Comparison of ENCODE assay signal across 1 cellular context in genomic region chr20:18588554-18589043, GRCh38.
TF ChIP-seq lines count a peak whose summit lies in the region.

No MANE protein-coding gene starts in this region.

TF ChIP-seq in K562, 482 proteins besides CTCF, POLR2A, EP300 and RAD21 (continued from another document):
- TF ChIP-seq CUX1 (CRISPR knock-in tag; IDR thresholded peaks at IDR 0.05) (no peak), MAFG (tag; conservative IDR thresholded peaks at IDR 0.05) (no peak), STAG1 (CRISPR knock-in tag; IDR thresholded peaks at IDR 0.05; ENCODE audit: borderline replicate concordance) (no peak), TEAD4 (IDR thresholded peaks at IDR 0.05; ENCODE audit: low read length) (no peak), TEAD4 (CRISPR knock-in tag; IDR thresholded peaks at IDR 0.05; ENCODE audit: borderline replicate concordance) (no peak), ELF2 (CRISPR knock-in tag; IDR thresholded peaks at IDR 0.05) (no peak), MEIS2 (IDR thresholded peaks at IDR 0.05; ENCODE audit: partially characterized antibody) (peak; percentile 64), MYNN (IDR thresholded peaks at IDR 0.05) (no peak), MYNN (CRISPR knock-in tag; IDR thresholded peaks at IDR 0.05) (no peak), ZBTB7A (IDR thresholded peaks at IDR 0.05; ENCODE audit: borderline replicate concordance, control insufficient read depth, low read depth, low read length) (peak; percentile 25; the same call in 1 of the 2 replicates), MAFK (IDR thresholded peaks at IDR 0.05; ENCODE audit: low read length) (no peak), E2F1 (CRISPR knock-in tag; IDR thresholded peaks at IDR 0.05) (no peak), DMBX1 (CRISPR knock-in tag; IDR thresholded peaks at IDR 0.05; ENCODE audit: borderline replicate concordance) (no peak), MTF1 (CRISPR knock-in tag; IDR thresholded peaks at IDR 0.05; ENCODE audit: borderline replicate concordance) (no peak), KLF6 (CRISPR knock-in tag; IDR thresholded peaks at IDR 0.05; ENCODE audit: borderline replicate concordance) (no peak), ILF3 (IDR thresholded peaks at IDR 0.05; ENCODE audit: borderline replicate concordance) (no peak), NR2C2 (CRISPR knock-in tag; IDR thresholded peaks at IDR 0.05) (no peak), NR2C2 (tag; IDR thresholded peaks at IDR 0.05) (no peak), PATZ1 (CRISPR knock-in tag; IDR thresholded peaks at IDR 0.05; ENCODE audit: borderline replicate concordance) (no peak), HIVEP1 (CRISPR knock-in tag; IDR thresholded peaks at IDR 0.05) (no peak), ESRRB (CRISPR knock-in tag; IDR thresholded peaks at IDR 0.05; ENCODE audit: borderline replicate concordance) (no peak), KAT8 (IDR thresholded peaks at IDR 0.05; ENCODE audit: low read depth) (no peak), RFX7 (CRISPR knock-in tag; IDR thresholded peaks at IDR 0.05) (no peak), E2F3 (CRISPR knock-in tag; IDR thresholded peaks at IDR 0.05) (no peak), AFF1 (IDR thresholded peaks at IDR 0.05; ENCODE audit: low read depth in 1 of 2, partially characterized antibody in 2 of 2) (no peak), KAT2B (IDR thresholded peaks at IDR 0.05; ENCODE audit: low read depth, low read length) (no peak), RBBP5 (IDR thresholded peaks at IDR 0.05; ENCODE audit: borderline replicate concordance, insufficient read depth, low read length, poor library complexity, severe bottlenecking) (peak; percentile 13), PBX2 (CRISPR knock-in tag; IDR thresholded peaks at IDR 0.05; ENCODE audit: low read depth) (no peak), PBX2 (tag; conservative IDR thresholded peaks at IDR 0.05; ENCODE audit: low read depth) (0 out of 2 replicates have a peak, but pooled peaks have one; percentile 10), PHTF2 (CRISPR knock-in tag; IDR thresholded peaks at IDR 0.05) (no peak), TAF1 (IDR thresholded peaks at IDR 0.05; ENCODE audit: control insufficient read depth, extremely low read depth, insufficient read depth, low read length, severe bottlenecking) (no peak)
